ENCODE assay signal across 1 cellular context in the genomic region with DNA sequence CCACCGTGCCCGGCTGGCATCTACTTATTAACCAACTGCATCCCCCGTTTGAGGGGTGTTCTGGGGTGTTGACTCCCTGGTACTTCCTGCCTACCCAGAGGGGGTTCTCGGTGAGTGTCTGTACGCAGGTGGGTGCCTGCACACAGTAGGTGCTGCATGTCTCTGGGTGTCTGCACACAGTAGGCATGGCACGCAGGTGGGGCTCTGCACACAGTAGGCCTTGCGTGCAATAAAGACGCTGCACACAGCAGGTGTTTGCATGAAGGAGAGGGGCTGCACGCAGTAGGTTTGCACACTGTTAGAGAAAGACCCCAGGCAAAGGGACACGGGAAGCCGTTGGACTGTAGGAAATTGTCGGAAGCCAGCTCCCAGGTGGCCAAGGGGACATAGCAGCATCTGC.
TF ChIP-seq lines count a peak whose summit lies in the region.

No MANE protein-coding gene starts in this region.

TF ChIP-seq in GM12878, 131 proteins besides CTCF, POLR2A, EP300 and RAD21:
- TF ChIP-seq DPF2 (IDR thresholded peaks at IDR 0.05) (peak; percentile 92), PAX8 (IDR thresholded peaks at IDR 0.05) (no peak)
